Comparison of ENCODE assay signal across 9 cellular contexts in genomic region chr2:75519843-75520242, GRCh38. TPM values are rescaled to one million over a fixed set of nuclear protein-coding genes. Genes with fewer than 3 reads are reported as not detected.
"Had no signal": no experiment of that assay in that cellular context is flagged by ENCODE, and none has a peak within 500 bp of the region (broad histone marks: within the 10 kb centered on the region; RNA-seq: fewer than 3 reads in every experiment).

No MANE protein-coding gene starts in this region.

- H2AFZ ChIP-seq: GM23248 had no signal

- H3K4me3 Mint-ChIP-seq: IgD-negative memory B cell had no signal

- H3K9me3 ChIP-seq: HAP-1 had no signal

- DNase-seq: GM23248, GOT3, H7, KBM-7 had no signal

- H3K4me1 ChIP-seq: HAP-1 had no signal

- H3K36me3 ChIP-seq: HAP-1 had no signal

- H3K27ac Mint-ChIP-seq: IgD-negative memory B cell had no signal

- H3K36me3 Mint-ChIP-seq: IgD-negative memory B cell had no signal

- H3K4me1 Mint-ChIP-seq: IgD-negative memory B cell had no signal

- H3K4me3 ChIP-seq: GM23248, HAP-1 had no signal

- H3K9ac ChIP-seq: GM23248 had no signal

- FAIRE-seq: HTR-8/SVneo had no signal

- ATAC-seq: HCT116 had no signal

RNA-seq across cellular contexts. Expression of gene EVA1A, which starts 40.9 kb away (rescaled TPM):
- total RNA-seq: HT-29 had no signal
- polyA plus RNA-seq: IgD-negative memory B cell had no signal
